ENCODE assay signal across 20 cellular contexts in the genomic region with DNA sequence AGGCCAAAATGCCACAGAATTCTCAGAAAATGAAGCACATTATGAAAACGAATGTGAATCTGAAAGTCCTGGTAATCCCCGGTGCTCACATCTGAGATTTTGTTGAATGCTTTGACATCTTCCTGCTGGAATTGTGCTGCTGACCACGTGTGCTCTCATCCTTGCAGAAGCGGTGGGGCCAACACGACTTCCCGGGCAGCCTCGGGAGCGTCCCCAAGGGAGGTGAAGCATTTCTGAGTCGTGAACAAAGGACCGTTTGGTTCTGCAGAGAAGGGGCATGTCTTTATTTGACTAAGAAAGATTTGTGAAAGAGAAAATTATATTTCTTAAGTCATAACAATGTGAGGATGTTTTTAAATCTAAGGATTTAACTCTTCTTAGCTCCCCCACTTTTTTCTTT.
"Had no signal": no experiment of that assay in that cellular context is flagged by ENCODE, and none has a peak within 500 bp of the region (broad histone marks: within the 10 kb centered on the region; RNA-seq: fewer than 3 reads in every experiment).

No MANE protein-coding gene starts in this region.

- ATAC-seq: activated CD8-positive, alpha-beta memory T cell treated with anti-CD3 and anti-CD28 coated beads, Interleukin-2, amount 10 ng/mL, durations not matched to agents 7 days and 5 days; activated T-helper 17 cell treated with anti-CD3 and anti-CD28 coated beads, Interleukin-2, amount 50 U/mL, for 72 hours; left lobe of liver; natural killer cell had no signal

- H3K4me1 Mint-ChIP-seq: activated B cell treated with CpG ODN at 0.5 μM for 24 hours; activated CD4-positive, alpha-beta memory T cell treated with anti-CD3 and anti-CD28 coated beads, Interleukin-2, amount 10 ng/mL, durations not matched to agents 7 days and 5 days; activated CD8-positive, alpha-beta memory T cell treated with anti-CD3 and anti-CD28 coated beads, Interleukin-2, amount 10 ng/mL, durations not matched to agents 7 days and 5 days; activated naive CD8-positive, alpha-beta T cell treated with anti-CD3 and anti-CD28 coated beads for 36 hours; activated T-helper 17 cell treated with anti-CD3 and anti-CD28 coated beads, Interleukin-2, amount 50 U/mL, for 72 hours; natural killer cell had no signal

- H3K27ac Mint-ChIP-seq: activated B cell treated with CpG ODN at 0.5 μM for 24 hours; activated CD4-positive, alpha-beta memory T cell treated with anti-CD3 and anti-CD28 coated beads, Interleukin-2, amount 10 ng/mL, durations not matched to agents 7 days and 5 days; activated CD8-positive, alpha-beta memory T cell treated with anti-CD3 and anti-CD28 coated beads, Interleukin-2, amount 10 ng/mL, durations not matched to agents 7 days and 5 days; activated naive CD8-positive, alpha-beta T cell treated with anti-CD3 and anti-CD28 coated beads for 36 hours; activated T-helper 17 cell treated with anti-CD3 and anti-CD28 coated beads, Interleukin-2, amount 50 U/mL, for 72 hours; natural killer cell; stimulated activated naive CD8-positive, alpha-beta T cell treated with anti-CD3 and anti-CD28 coated beads, Interleukin-15, Interleukin-2, amounts not matched to agents 100 ng/mL and 50 ng/mL, for 24 hours; T-helper 2 cell treated with Interferon-gamma antibody and Interleukin-4, amounts not matched to agents 5 μg/mL and 100 μg/mL, for 36 hours had no signal

- DNase-seq: activated B cell treated with CpG ODN at 0.5 μM for 24 hours; activated CD4-positive, alpha-beta memory T cell treated with anti-CD3 and anti-CD28 coated beads, Interleukin-2, amount 10 ng/mL, durations not matched to agents 7 days and 5 days; activated CD4-positive, alpha-beta T cell treated with anti-CD3 and anti-CD28 coated beads for 48 hours; activated CD8-positive, alpha-beta memory T cell treated with anti-CD3 and anti-CD28 coated beads, Interleukin-2, amount 10 ng/mL, durations not matched to agents 7 days and 5 days; activated naive CD4-positive, alpha-beta T cell; activated naive CD8-positive, alpha-beta T cell treated with anti-CD3 and anti-CD28 coated beads for 36 hours; amniotic stem cell; hippocampal formation; mesenchymal stem cell; natural killer cell; nucleus accumbens; stimulated activated CD4-positive, alpha-beta T cell treated with anti-CD3 and anti-CD28 coated beads, Interleukin-2, amount 100 ng/mL, for 48 hours; trophoblast cell had no signal

- H3K27me3 ChIP-seq: cardiac muscle cell, vagina had no signal

- H3K4me3 ChIP-seq: cardiac muscle cell, skin epidermis, vagina had no signal

- H3K36me3 Mint-ChIP-seq: activated CD8-positive, alpha-beta memory T cell treated with anti-CD3 and anti-CD28 coated beads, Interleukin-2, amount 10 ng/mL, durations not matched to agents 7 days and 5 days; activated naive CD8-positive, alpha-beta T cell treated with anti-CD3 and anti-CD28 coated beads for 36 hours; natural killer cell had no signal

- H3K27me3 Mint-ChIP-seq: activated CD4-positive, alpha-beta memory T cell treated with anti-CD3 and anti-CD28 coated beads, Interleukin-2, amount 10 ng/mL, durations not matched to agents 7 days and 5 days; activated CD8-positive, alpha-beta memory T cell treated with anti-CD3 and anti-CD28 coated beads, Interleukin-2, amount 10 ng/mL, durations not matched to agents 7 days and 5 days; activated naive CD8-positive, alpha-beta T cell treated with anti-CD3 and anti-CD28 coated beads for 36 hours; stimulated activated naive CD8-positive, alpha-beta T cell treated with anti-CD3 and anti-CD28 coated beads, Interleukin-15, Interleukin-2, amounts not matched to agents 100 ng/mL and 50 ng/mL, for 24 hours had no signal

- H3K9me3 Mint-ChIP-seq: activated B cell treated with CpG ODN at 0.5 μM for 24 hours; activated naive CD8-positive, alpha-beta T cell treated with anti-CD3 and anti-CD28 coated beads for 36 hours; activated T-helper 17 cell treated with anti-CD3 and anti-CD28 coated beads, Interleukin-2, amount 50 U/mL, for 72 hours; natural killer cell; stimulated activated naive CD8-positive, alpha-beta T cell treated with anti-CD3 and anti-CD28 coated beads, Interleukin-15, Interleukin-2, amounts not matched to agents 100 ng/mL and 50 ng/mL, for 24 hours; T-helper 2 cell treated with Interferon-gamma antibody and Interleukin-4, amounts not matched to agents 5 μg/mL and 100 μg/mL, for 36 hours had no signal

- H3K4me1 ChIP-seq: vagina had no signal

- H3K27ac ChIP-seq: cardiac muscle cell, skin epidermis, vagina had no signal

- H3K4me3 Mint-ChIP-seq: activated B cell treated with CpG ODN at 0.5 μM for 24 hours; activated CD4-positive, alpha-beta memory T cell treated with anti-CD3 and anti-CD28 coated beads, Interleukin-2, amount 10 ng/mL, durations not matched to agents 7 days and 5 days; activated CD8-positive, alpha-beta memory T cell treated with anti-CD3 and anti-CD28 coated beads, Interleukin-2, amount 10 ng/mL, durations not matched to agents 7 days and 5 days; activated naive CD8-positive, alpha-beta T cell treated with anti-CD3 and anti-CD28 coated beads for 36 hours; activated T-helper 17 cell treated with anti-CD3 and anti-CD28 coated beads, Interleukin-2, amount 50 U/mL, for 72 hours; natural killer cell; stimulated activated naive CD8-positive, alpha-beta T cell treated with anti-CD3 and anti-CD28 coated beads, Interleukin-15, Interleukin-2, amounts not matched to agents 100 ng/mL and 50 ng/mL, for 24 hours; T-helper 2 cell treated with Interferon-gamma antibody and Interleukin-4, amounts not matched to agents 5 μg/mL and 100 μg/mL, for 36 hours had no signal

- H3K36me3 ChIP-seq: cardiac muscle cell, vagina had no signal
